ENCODE assay signal across 38 cellular contexts in the genomic region with DNA sequence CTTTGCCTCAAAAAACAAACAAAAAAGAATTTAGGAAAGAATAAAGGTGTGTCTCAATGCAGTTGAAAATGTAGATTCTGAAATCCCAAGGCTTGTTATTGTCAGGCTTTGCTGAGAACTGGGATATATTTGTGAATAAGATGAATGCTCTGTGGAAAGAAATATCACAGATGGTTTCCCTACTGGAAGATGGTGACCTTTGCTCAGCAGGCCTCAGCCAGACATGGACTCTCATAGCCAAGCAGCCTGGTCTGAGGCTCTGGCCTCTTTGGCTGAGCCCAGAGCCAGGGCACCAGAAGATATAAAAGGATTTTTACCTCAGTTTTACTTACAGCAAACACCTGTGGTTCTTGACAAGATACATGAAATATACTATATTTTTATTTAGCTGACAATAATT. TPM values are rescaled to one million over a fixed set of nuclear protein-coding genes. Genes with fewer than 3 reads are reported as not detected.
"Had no signal": no experiment of that assay in that cellular context is flagged by ENCODE, and none has a peak within 500 bp of the region (broad histone marks: within the 10 kb centered on the region; RNA-seq: fewer than 3 reads in every experiment).

No MANE protein-coding gene starts in this region.

- H3K4me3 ChIP-seq: MG63 had no signal

- H3K9me3 ChIP-seq: MG63 had no signal

- H3K27me3 ChIP-seq: MG63 had no signal

- DNase-seq: Kasumi-1, MG63, MM.1S, MV-4-11, NCI-H1048, NCI-H1092, NCI-H1092 treated with DMSO at 0.1 percent for 48 hours, NCI-H1105, NCI-H1105 treated with DMSO at 0.1 percent for 48 hours, NCI-H1417, NCI-H1417 treated with DMSO at 0.1 percent for 48 hours, NCI-H1436, NCI-H1436 treated with DMSO at 0.1 percent for 48 hours, NCI-H146, NCI-H1694, NCI-H1694 treated with DMSO at 0.1 percent for 48 hours, NCI-H187, NCI-H187 treated with DMSO at 0.1 percent for 48 hours, NCI-H1930, NCI-H2029, NCI-H2029 treated with DMSO at 0.1 percent for 48 hours, NCI-H2081, NCI-H2081 treated with DMSO at 0.1 percent for 48 hours, NCI-H2107, NCI-H2171, NCI-H2171 treated with DMSO at 0.1 percent for 48 hours, NCI-H2227 treated with DMSO at 0.1 percent for 48 hours, NCI-H226, NCI-H345, NCI-H446, NCI-H446 treated with DMSO at 0.1 percent for 48 hours, NCI-H510A, NCI-H510A treated with DMSO at 0.1 percent for 48 hours, NCI-H524, NCI-H524 treated with DMSO at 0.1 percent for 48 hours had no signal

- H3K36me3 ChIP-seq: MG63 had no signal

RNA-seq across cellular contexts. Expression of gene AGXT2, which starts 37.1 kb away (rescaled TPM):
- total RNA-seq: LHCN-M2, MCF 10A, NCI-H460 had no signal
